Comparison of ENCODE assay signal across 17 cellular contexts in the genomic region with DNA sequence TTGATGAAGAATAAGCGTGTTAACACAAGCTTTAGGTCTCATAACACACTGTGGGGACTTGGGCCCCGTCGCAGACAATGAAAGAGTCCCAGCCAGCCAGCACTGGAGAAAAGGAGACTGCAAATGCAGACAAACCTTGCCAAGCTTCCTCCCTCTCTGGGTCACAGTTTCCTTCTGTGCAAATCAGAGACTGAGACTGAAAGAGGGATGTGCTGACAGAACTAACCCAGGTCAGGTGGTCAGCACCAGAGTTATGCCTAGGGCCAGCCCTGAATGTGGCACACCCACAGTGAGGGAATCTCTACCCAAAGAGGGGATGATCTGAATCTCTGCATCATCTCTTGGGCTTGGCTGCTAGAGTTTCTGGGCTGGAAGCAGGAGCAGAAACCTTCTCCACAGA.
"Had no signal": no experiment of that assay in that cellular context is flagged by ENCODE, and none has a peak within 500 bp of the region (broad histone marks: within the 10 kb centered on the region; RNA-seq: fewer than 3 reads in every experiment).

No MANE protein-coding gene starts in this region.

- H3K9me3 ChIP-seq: esophagus muscularis mucosa, gastroesophageal sphincter, mucosa of descending colon, testis, tibial nerve, upper lobe of right lung had no signal

- H3K4me3 ChIP-seq: esophagus muscularis mucosa, gastroesophageal sphincter, hepatocyte, lung, mucosa of descending colon, testis, tibial nerve, upper lobe of right lung had no signal

- ATAC-seq: gastroesophageal sphincter; left ventricle myocardium superior; naive thymus-derived CD8-positive, alpha-beta T cell; right cardiac atrium; upper lobe of right lung had no signal

- H3K27ac ChIP-seq: epithelial cell of prostate, esophagus muscularis mucosa, gastroesophageal sphincter, hepatocyte, testis, tibial nerve, upper lobe of right lung had no signal

- H3K27me3 ChIP-seq: hepatocyte, testis, tibial nerve had no signal

- FAIRE-seq: small intestine had no signal

- H3K79me2 ChIP-seq: hepatocyte had no signal

- H3K4me1 ChIP-seq: esophagus muscularis mucosa, gastroesophageal sphincter, testis, tibial nerve, upper lobe of right lung had no signal

- H3K4me2 ChIP-seq: hepatocyte had no signal

- H3K36me3 ChIP-seq: esophagus muscularis mucosa, gastroesophageal sphincter, tibial nerve, upper lobe of right lung had no signal

- DNase-seq: central memory CD4-positive, alpha-beta T cell; effector memory CD4-positive, alpha-beta T cell; left colon; left ventricle myocardium superior; mucosa of descending colon; naive thymus-derived CD8-positive, alpha-beta T cell; right cardiac atrium; small intestine; stimulated activated CD4-positive, alpha-beta T cell treated with anti-CD3 and anti-CD28 coated beads, Interleukin-12 subunit alpha, Interleukin-12 subunit beta, amount 100 ng/mL, for 4 hours; testis; upper lobe of right lung had no signal

- H2AFZ ChIP-seq: hepatocyte had no signal
